1 cellular context compared by ENCODE assay signal in the genomic region with DNA sequence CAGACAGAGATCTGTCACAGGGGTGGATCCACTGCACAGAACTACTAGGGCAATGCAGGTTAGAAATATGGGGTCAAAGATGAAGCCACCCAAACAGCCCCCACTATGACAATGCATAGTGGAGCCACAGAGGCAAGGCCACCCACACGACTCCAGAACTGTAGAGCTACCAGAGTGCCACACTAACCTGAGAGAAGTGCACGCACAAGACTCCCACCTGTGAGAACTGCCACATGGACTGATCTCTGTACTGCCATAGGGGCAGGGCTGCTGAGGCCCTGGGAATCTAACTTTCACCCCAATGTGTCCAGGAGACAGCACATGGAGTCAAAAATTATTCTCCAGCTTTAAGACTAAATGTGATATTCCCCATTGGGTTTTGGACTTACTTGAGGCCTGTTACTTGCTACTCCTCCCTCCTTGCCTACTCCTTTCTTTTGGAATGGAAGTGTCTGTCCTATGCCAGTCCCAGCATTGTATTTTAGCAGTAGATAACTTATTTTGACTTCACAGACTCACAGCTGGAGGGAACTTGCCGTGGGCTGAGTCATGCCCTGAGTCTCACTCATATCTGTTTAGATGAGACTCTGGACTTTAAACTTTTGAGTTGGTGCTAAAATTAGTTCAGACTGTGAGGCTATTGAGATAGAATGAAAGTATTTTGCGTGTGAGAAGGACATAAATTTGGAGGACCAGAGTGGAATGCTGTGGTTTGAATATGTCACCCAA.
A peak's percentile ranks its signal among the peaks of the same experiment; 100 is the strongest.
TF ChIP-seq lines count a peak whose summit lies in the region.

No MANE protein-coding gene starts in this region.

TF ChIP-seq in K562, 482 proteins besides CTCF, POLR2A, EP300 and RAD21 (continued from another document and continues in another):
- TF ChIP-seq CHD7 (IDR thresholded peaks at IDR 0.05; ENCODE audit: low read depth, low read length) = no peak
- no peak for TF ChIP-seq ATF6 (CRISPR knock-in tag; IDR thresholded peaks at IDR 0.05)
- TF ChIP-seq, protein P1, sequence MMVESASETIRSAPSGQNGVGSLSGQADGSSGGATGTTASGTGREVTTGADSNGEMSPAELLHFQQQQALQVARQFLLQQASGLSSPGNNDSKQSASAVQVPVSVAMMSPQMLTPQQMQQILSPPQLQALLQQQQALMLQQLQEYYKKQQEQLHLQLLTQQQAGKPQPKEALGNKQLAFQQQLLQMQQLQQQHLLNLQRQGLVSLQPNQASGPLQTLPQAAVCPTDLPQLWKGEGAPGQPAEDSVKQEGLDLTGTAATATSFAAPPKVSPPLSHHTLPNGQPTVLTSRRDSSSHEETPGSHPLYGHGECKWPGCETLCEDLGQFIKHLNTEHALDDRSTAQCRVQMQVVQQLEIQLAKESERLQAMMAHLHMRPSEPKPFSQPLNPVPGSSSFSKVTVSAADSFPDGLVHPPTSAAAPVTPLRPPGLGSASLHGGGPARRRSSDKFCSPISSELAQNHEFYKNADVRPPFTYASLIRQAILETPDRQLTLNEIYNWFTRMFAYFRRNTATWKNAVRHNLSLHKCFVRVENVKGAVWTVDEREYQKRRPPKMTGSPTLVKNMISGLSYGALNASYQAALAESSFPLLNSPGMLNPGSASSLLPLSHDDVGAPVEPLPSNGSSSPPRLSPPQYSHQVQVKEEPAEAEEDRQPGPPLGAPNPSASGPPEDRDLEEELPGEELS (CRISPR knock-in tag; IDR thresholded peaks at IDR 0.05; ENCODE audit: borderline replicate concordance) = no peak
- 0 out of 2 replicates have a peak, but pooled peaks have one; percentile 14 for TF ChIP-seq CREB5 (CRISPR knock-in tag; IDR thresholded peaks at IDR 0.05)
- no peak for TF ChIP-seq ZNF717 (CRISPR knock-in tag; IDR thresholded peaks at IDR 0.05)
- TF ChIP-seq CEBPG (CRISPR knock-in tag; IDR thresholded peaks at IDR 0.05) = no peak
- no peak for TF ChIP-seq CEBPG (tag; conservative IDR thresholded peaks at IDR 0.05 in 1 of 2, IDR thresholded peaks at IDR 0.05 in 1 of 2)
- TF ChIP-seq E2F3 (CRISPR knock-in tag; IDR thresholded peaks at IDR 0.05) = no peak
- no peak for TF ChIP-seq XRCC3 (IDR thresholded peaks at IDR 0.05)
- TF ChIP-seq SUPT5H (IDR thresholded peaks at IDR 0.05) = no peak
- TF ChIP-seq RHOXF2B (CRISPR knock-in tag; conservative IDR thresholded peaks at IDR 0.05) = no peak
- TF ChIP-seq YY1 (IDR thresholded peaks at IDR 0.05; ENCODE audit: borderline replicate concordance in 1 of 3, control insufficient read depth in 1 of 3, extremely low read depth in 1 of 3, insufficient read depth in 3 of 3, insufficient read length in 1 of 3, insufficient replicate concordance in 2 of 3, low read depth in 1 of 3, low read length in 2 of 3) = no peak
- TF ChIP-seq HOMEZ (CRISPR knock-in tag; IDR thresholded peaks at IDR 0.05) = no peak
- no peak for TF ChIP-seq TRIM28 (IDR thresholded peaks at IDR 0.05)
- TF ChIP-seq NR2C1 (IDR thresholded peaks at IDR 0.05) = no peak
- TF ChIP-seq NR2C1 (tag; IDR thresholded peaks at IDR 0.05) = no peak
- TF ChIP-seq KHSRP (IDR thresholded peaks at IDR 0.05) = no peak
- no peak for TF ChIP-seq CBX8 (IDR thresholded peaks at IDR 0.05; ENCODE audit: borderline replicate concordance, extremely low read depth, low read depth, low read length, poor library complexity, severe bottlenecking)
- no peak for TF ChIP-seq HNRNPL (IDR thresholded peaks at IDR 0.05; ENCODE audit: low read depth, low read length)
- TF ChIP-seq ZKSCAN1 (IDR thresholded peaks at IDR 0.05; ENCODE audit: low read depth, low read length) = no peak
- TF ChIP-seq IRF9 (tag; IDR thresholded peaks at IDR 0.05) = no peak
- TF ChIP-seq SRSF7 (optimal IDR thresholded peaks at IDR 0.05; ENCODE audit: low read depth, low read length) = no peak
- TF ChIP-seq, protein P2, sequence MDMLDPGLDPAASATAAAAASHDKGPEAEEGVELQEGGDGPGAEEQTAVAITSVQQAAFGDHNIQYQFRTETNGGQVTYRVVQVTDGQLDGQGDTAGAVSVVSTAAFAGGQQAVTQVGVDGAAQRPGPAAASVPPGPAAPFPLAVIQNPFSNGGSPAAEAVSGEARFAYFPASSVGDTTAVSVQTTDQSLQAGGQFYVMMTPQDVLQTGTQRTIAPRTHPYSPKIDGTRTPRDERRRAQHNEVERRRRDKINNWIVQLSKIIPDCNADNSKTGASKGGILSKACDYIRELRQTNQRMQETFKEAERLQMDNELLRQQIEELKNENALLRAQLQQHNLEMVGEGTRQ (CRISPR knock-in tag; IDR thresholded peaks at IDR 0.05) = no peak
- peak in 1 of 2 experiments; percentile 39; a peak in 1 of 4 replicates for TF ChIP-seq HDAC1 (IDR thresholded peaks at IDR 0.05)
- TF ChIP-seq ZNF140 (CRISPR knock-in tag; IDR thresholded peaks at IDR 0.05) = no peak
- TF ChIP-seq, protein P3, sequence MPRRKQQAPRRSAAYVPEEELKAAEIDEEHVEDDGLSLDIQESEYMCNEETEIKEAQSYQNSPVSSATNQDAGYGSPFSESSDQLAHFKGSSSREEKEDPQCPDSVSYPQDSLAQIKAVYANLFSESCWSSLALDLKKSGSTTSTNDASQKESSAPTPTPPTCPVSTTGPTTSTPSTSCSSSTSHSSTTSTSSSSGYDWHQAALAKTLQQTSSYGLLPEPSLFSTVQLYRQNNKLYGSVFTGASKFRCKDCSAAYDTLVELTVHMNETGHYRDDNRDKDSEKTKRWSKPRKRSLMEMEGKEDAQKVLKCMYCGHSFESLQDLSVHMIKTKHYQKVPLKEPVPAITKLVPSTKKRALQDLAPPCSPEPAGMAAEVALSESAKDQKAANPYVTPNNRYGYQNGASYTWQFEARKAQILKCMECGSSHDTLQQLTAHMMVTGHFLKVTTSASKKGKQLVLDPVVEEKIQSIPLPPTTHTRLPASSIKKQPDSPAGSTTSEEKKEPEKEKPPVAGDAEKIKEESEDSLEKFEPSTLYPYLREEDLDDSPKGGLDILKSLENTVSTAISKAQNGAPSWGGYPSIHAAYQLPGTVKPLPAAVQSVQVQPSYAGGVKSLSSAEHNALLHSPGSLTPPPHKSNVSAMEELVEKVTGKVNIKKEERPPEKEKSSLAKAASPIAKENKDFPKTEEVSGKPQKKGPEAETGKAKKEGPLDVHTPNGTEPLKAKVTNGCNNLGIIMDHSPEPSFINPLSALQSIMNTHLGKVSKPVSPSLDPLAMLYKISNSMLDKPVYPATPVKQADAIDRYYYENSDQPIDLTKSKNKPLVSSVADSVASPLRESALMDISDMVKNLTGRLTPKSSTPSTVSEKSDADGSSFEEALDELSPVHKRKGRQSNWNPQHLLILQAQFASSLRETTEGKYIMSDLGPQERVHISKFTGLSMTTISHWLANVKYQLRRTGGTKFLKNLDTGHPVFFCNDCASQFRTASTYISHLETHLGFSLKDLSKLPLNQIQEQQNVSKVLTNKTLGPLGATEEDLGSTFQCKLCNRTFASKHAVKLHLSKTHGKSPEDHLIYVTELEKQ (CRISPR knock-in tag; IDR thresholded peaks at IDR 0.05) = no peak
- TF ChIP-seq BACH1 (tag; IDR thresholded peaks at IDR 0.05) = no peak
- no peak for TF ChIP-seq HLTF (IDR thresholded peaks at IDR 0.05)
